Comparison of ENCODE assay signal across 8 cellular contexts in the genomic region with DNA sequence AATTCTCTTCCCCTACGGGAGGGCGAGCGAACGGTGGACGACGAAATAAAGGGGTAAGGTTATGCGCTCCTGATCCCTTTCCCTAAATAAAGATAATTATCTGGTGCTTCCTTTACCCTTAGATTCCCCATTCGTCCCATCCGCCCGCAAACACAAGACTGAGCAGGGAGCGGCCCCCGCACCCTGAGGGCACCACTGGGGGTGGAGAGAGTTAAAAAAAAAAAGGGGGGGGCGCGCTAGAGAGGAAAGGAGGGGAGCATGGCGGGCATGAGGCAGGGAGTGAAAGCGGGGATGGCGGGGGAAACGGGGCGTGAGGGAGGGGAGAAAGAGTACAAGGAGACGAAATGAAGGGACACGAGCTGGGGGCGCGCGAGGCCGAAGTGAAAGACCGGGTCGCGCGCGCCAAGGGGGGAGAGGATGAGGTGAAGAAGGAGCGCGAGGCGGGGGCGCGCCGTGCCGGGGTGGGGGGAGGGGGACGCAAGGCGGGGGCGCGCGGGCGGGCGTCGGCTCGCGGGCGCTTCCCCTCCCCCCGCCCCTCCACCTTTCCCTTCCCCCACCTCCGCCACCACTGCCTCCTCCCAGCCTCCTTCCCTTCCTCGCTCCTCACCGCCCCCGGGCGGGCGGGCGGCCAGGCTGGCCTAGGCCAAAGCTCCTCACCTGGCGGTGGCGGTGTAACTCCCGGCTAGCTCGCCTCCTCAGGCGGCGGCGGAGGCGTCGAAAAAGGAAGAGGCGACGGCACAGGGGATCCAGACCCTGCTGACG. TPM values are rescaled to one million over a fixed set of nuclear protein-coding genes. Genes with fewer than 3 reads are reported as not detected.
A peak's percentile ranks its signal among the peaks of the same experiment; 100 is the strongest.
DNase-seq lines count a peak whose midpoint lies in the region; ATAC-seq, FAIRE-seq and TF ChIP-seq lines count a peak whose summit lies in the region.

No MANE protein-coding gene starts in this region.

- no peak for FAIRE-seq in urothelium cell line (lab: Jason Lieb, UNC)

- intact Hi-C loops in activated CD8-positive, alpha-beta T cell treated with anti-CD3 and anti-CD28 coated beads for 36 hours (cut with micrococcal nuclease) = loop anchor here (5.0 kb wide), 1 partner anchor 115 kb away; no protein-coding TSS in a partner anchor

- H3K27ac Mint-ChIP-seq in activated CD8-positive, alpha-beta T cell treated with anti-CD3 and anti-CD28 coated beads for 36 hours = peak overlapping the region; percentile 97

- H3K4me3 ChIP-seq in AG09309 (ENCODE audit: control insufficient read depth, low read depth, low read length) (peak overlapping the region; percentile 82), fibroblast of pulmonary artery (replicated peaks; ENCODE audit: low read depth, low read length) (peak overlapping the region; percentile 78)

- H3K4me3 Mint-ChIP-seq in activated CD8-positive, alpha-beta T cell treated with anti-CD3 and anti-CD28 coated beads for 36 hours = peak overlapping the region; percentile 95

- no peak for TF ChIP-seq CTCF in AG09309 (IDR thresholded peaks at IDR 0.05; ENCODE audit: control insufficient read depth, insufficient read depth, low read depth, low read length, missing control alignments)
- no peak for TF ChIP-seq CTCF in activated CD8-positive, alpha-beta T cell treated with anti-CD3 and anti-CD28 coated beads for 36 hours (IDR thresholded peaks at IDR 0.05)
- no peak for TF ChIP-seq CTCF in fibroblast of pulmonary artery (IDR thresholded peaks at IDR 0.05; ENCODE audit: low read length, missing control alignments)

- no peaks in the 10 kb centered on the region for H3K9me3 Mint-ChIP-seq in activated CD8-positive, alpha-beta T cell treated with anti-CD3 and anti-CD28 coated beads for 36 hours

- POLR2A ChIA-PET in activated CD8-positive, alpha-beta T cell treated with anti-CD3 and anti-CD28 coated beads for 36 hours (lab: Charles Lee) = interaction anchor here (0.5 to 9.9 kb wide), 24 partner anchors 9 to 387 kb away, joined by 3 to 126 read pairs (median 6); partner anchors contain the start of genes CREB3L4, CRTC2, DENND4B and JTB

- H3K27me3 Mint-ChIP-seq in activated CD8-positive, alpha-beta T cell treated with anti-CD3 and anti-CD28 coated beads for 36 hours = no peaks in the 10 kb centered on the region

- DNase-seq in AG09309 (ENCODE audit: low read depth) = no peak
- peak; percentile 85 for DNase-seq in NCI-H2171 (lab: John Stamatoyannopoulos, UW)
- peak; percentile 82 for DNase-seq in activated CD8-positive, alpha-beta T cell treated with anti-CD3 and anti-CD28 coated beads for 36 hours
- no peak for DNase-seq in fibroblast of pulmonary artery (ENCODE audit: low read depth)
- DNase-seq in occipital lobe (lab: John Stamatoyannopoulos, UW) = peak; percentile 74
- DNase-seq in urothelium cell line (ENCODE audit: low spot score) = peak; percentile 69

- ATAC-seq in HG02852 (IDR thresholded peaks at IDR 0.05; ENCODE audit: unreplicated experiment) = peak; percentile 24
- ATAC-seq in activated CD8-positive, alpha-beta T cell treated with anti-CD3 and anti-CD28 coated beads for 36 hours = peak; percentile 29

- H3K36me3 Mint-ChIP-seq in activated CD8-positive, alpha-beta T cell treated with anti-CD3 and anti-CD28 coated beads for 36 hours (ENCODE audit: low read depth) = peaks cover 23% of the 10 kb centered on the region

- TF ChIP-seq POLR2A in GM15510 (IDR thresholded peaks at IDR 0.05; ENCODE audit: borderline replicate concordance, extremely low read depth, insufficient read length) = peak; percentile 41

- peaks cover 41% of the 10 kb centered on the region for H3K4me1 Mint-ChIP-seq in activated CD8-positive, alpha-beta T cell treated with anti-CD3 and anti-CD28 coated beads for 36 hours (ENCODE audit: low read depth)

- CTCF ChIA-PET in activated CD8-positive, alpha-beta T cell treated with anti-CD3 and anti-CD28 coated beads for 36 hours (lab: Charles Lee) = interaction anchor here (0.9 to 5.9 kb wide), 9 partner anchors 12 to 126 kb away, joined by 3 to 46 read pairs (median 3); partner anchors contain the start of genes CREB3L4, DENND4B and JTB

RNA-seq across cellular contexts. Expression of gene GATAD2B, which starts 0.5 kb away (rescaled TPM):
- 10 to 100 TPM; 59.5 to 59.8 TPM for total RNA-seq in activated CD8-positive, alpha-beta T cell treated with anti-CD3 and anti-CD28 coated beads for 36 hours
- total RNA-seq in occipital lobe = 18.2 TPM

RNA-seq across cellular contexts. Expression of gene DENND4B, which starts 24.3 kb away (rescaled TPM):
- total RNA-seq in activated CD8-positive, alpha-beta T cell treated with anti-CD3 and anti-CD28 coated beads for 36 hours = 100 to 1,000 TPM; 102 to 107 TPM
- total RNA-seq in occipital lobe = 11.9 TPM

RNA-seq across cellular contexts. Expression of gene CRTC2, which starts 36.2 kb away (rescaled TPM):
- 10 to 100 TPM; 67.3 to 71.8 TPM for total RNA-seq in activated CD8-positive, alpha-beta T cell treated with anti-CD3 and anti-CD28 coated beads for 36 hours
- 2.8 TPM for total RNA-seq in occipital lobe

RNA-seq across cellular contexts. Expression of gene SLC39A1, which starts 41.1 kb away (rescaled TPM):
- 10 to 100 TPM; 40.3 to 42.2 TPM for total RNA-seq in activated CD8-positive, alpha-beta T cell treated with anti-CD3 and anti-CD28 coated beads for 36 hours
- 30.9 TPM for total RNA-seq in occipital lobe

RNA-seq across cellular contexts. Expression of gene CREB3L4, which starts 45.4 kb away (rescaled TPM):
- total RNA-seq in activated CD8-positive, alpha-beta T cell treated with anti-CD3 and anti-CD28 coated beads for 36 hours = 1 to 10 TPM; 8.3 to 8.8 TPM
- total RNA-seq in occipital lobe = 7.2 TPM

Comparison
In these comparisons a context has a peak if more than half of its experiments do, and no peak if none do; other contexts are left out.
1. DNase-seq: peak in NCI-H2171 (single experiment), activated CD8-positive, alpha-beta T cell treated with anti-CD3 and anti-CD28 coated beads for 36 hours (single experiment), occipital lobe (single experiment) and urothelium cell line (single experiment); none in AG09309 (single experiment) and fibroblast of pulmonary artery (single experiment).
2. RNA of gene CRTC2, which starts 36.2 kb away (total RNA-seq): 67.3 to 71.8 TPM in activated CD8-positive, alpha-beta T cell treated with anti-CD3 and anti-CD28 coated beads for 36 hours; 2.8 TPM in occipital lobe (single experiment); every median in the first group is over 10 times any median in the second.